3 cellular contexts compared by ENCODE assay signal in the genomic region with DNA sequence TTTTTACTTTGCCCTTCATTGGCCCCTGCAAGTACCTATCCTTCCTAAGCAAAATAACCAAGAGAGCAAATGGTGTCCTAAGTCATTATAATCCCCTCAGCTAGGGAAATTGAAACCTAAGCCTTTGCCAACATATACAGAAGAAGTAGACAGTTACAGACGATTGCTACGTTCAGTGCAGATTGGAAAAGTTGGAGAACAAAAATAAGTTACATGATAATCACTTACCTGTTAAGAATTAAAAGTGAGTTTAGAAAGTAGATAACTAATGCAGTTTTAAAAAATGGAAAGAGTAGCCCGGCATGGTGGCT.
TF ChIP-seq lines count a peak whose summit lies in the region.

No MANE protein-coding gene starts in this region.

TF ChIP-seq in IMR-90, 13 proteins besides CTCF, POLR2A, EP300 and RAD21:
- TF ChIP-seq SMC3 (IDR thresholded peaks at IDR 0.05; ENCODE audit: low read depth, low read length) (no peak), NFE2L2 (IDR thresholded peaks at IDR 0.05; ENCODE audit: low read depth, low read length) (no peak), MAZ (IDR thresholded peaks at IDR 0.05; ENCODE audit: borderline replicate concordance, low read depth, low read length) (no peak), RFX5 (IDR thresholded peaks at IDR 0.05; ENCODE audit: low read depth, low read length) (no peak), RCOR1 (IDR thresholded peaks at IDR 0.05; ENCODE audit: insufficient replicate concordance, low read length) (no peak), CEBPB (IDR thresholded peaks at IDR 0.05; ENCODE audit: low read depth, low read length) (no peak), BHLHE40 (IDR thresholded peaks at IDR 0.05; ENCODE audit: low read depth, low read length) (no peak), MAFK (IDR thresholded peaks at IDR 0.05; ENCODE audit: low read depth, low read length) (no peak), MXI1 (IDR thresholded peaks at IDR 0.05; ENCODE audit: borderline replicate concordance, low read depth, low read length) (no peak), FOS (IDR thresholded peaks at IDR 0.05; ENCODE audit: low read depth, low read length) (no peak), CHD1 (IDR thresholded peaks at IDR 0.05; ENCODE audit: low read depth, low read length) (no peak)
- TF ChIP-seq, protein P1, sequence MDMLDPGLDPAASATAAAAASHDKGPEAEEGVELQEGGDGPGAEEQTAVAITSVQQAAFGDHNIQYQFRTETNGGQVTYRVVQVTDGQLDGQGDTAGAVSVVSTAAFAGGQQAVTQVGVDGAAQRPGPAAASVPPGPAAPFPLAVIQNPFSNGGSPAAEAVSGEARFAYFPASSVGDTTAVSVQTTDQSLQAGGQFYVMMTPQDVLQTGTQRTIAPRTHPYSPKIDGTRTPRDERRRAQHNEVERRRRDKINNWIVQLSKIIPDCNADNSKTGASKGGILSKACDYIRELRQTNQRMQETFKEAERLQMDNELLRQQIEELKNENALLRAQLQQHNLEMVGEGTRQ (IDR thresholded peaks at IDR 0.05; ENCODE audit: low read depth, low read length): no peak
- TF ChIP-seq, protein P2, sequence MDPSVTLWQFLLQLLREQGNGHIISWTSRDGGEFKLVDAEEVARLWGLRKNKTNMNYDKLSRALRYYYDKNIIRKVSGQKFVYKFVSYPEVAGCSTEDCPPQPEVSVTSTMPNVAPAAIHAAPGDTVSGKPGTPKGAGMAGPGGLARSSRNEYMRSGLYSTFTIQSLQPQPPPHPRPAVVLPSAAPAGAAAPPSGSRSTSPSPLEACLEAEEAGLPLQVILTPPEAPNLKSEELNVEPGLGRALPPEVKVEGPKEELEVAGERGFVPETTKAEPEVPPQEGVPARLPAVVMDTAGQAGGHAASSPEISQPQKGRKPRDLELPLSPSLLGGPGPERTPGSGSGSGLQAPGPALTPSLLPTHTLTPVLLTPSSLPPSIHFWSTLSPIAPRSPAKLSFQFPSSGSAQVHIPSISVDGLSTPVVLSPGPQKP (IDR thresholded peaks at IDR 0.05; ENCODE audit: borderline replicate concordance, low read depth, low read length): no peak

TF ChIP-seq in endothelial cell of umbilical vein, 7 proteins besides CTCF, POLR2A, EP300 and RAD21:
- TF ChIP-seq GATA2 (IDR thresholded peaks at IDR 0.05; ENCODE audit: insufficient read depth, insufficient read length, low read depth, low read length): no peak

TF ChIP-seq in GM12891, 5 proteins besides CTCF, POLR2A, EP300 and RAD21:
- no peak for TF ChIP-seq POLR2AphosphoS5 (IDR thresholded peaks at IDR 0.05; ENCODE audit: low read depth, low read length)
- no peak for TF ChIP-seq POU2F2 (IDR thresholded peaks at IDR 0.05; ENCODE audit: low read depth, low read length)
- no peak for TF ChIP-seq TAF1 (IDR thresholded peaks at IDR 0.05; ENCODE audit: low read depth, low read length)
- TF ChIP-seq SPI1 (IDR thresholded peaks at IDR 0.05; ENCODE audit: low read depth, low read length): no peak
- TF ChIP-seq PAX5 (IDR thresholded peaks at IDR 0.05; ENCODE audit: insufficient read depth, low read length, severe bottlenecking): no peak
